Comparison of ENCODE assay signal across 30 cellular contexts in genomic region chr2:3766824-3767223, GRCh38.
"Had no signal": no experiment of that assay in that cellular context is flagged by ENCODE, and none has a peak within 500 bp of the region (broad histone marks: within the 10 kb centered on the region; RNA-seq: fewer than 3 reads in every experiment).

No MANE protein-coding gene starts in this region.

- H3K27ac ChIP-seq: left lung, lower lobe of right lung, pancreas, prostate gland, skin epidermis, stomach, testis, thyroid gland, transverse colon, upper lobe of left lung had no signal

- H3K36me3 Mint-ChIP-seq: immature natural killer cell; naive B cell; natural killer cell; stimulated activated naive B cell treated with anti-CD40 and anti-IgM and Interleukin-4, amounts not matched to agents 10 μg/mL and 1 μg/mL and 100 μg/mL, for 72 hours had no signal

- H3K27me3 ChIP-seq: pancreas, testis, thyroid gland, transverse colon, upper lobe of left lung had no signal

- H3K4me1 Mint-ChIP-seq: immature natural killer cell; naive B cell; natural killer cell; nephron progenitor cell; stimulated activated naive B cell treated with anti-CD40 and anti-IgM and Interleukin-4, amounts not matched to agents 10 μg/mL and 1 μg/mL and 100 μg/mL, for 72 hours had no signal

- H3K4me3 Mint-ChIP-seq: immature natural killer cell; naive B cell; natural killer cell; nephron progenitor cell; stimulated activated naive B cell treated with anti-CD40 and anti-IgM and Interleukin-4, amounts not matched to agents 10 μg/mL and 1 μg/mL and 100 μg/mL, for 72 hours had no signal

- H3K4me3 ChIP-seq: left lung, lower lobe of right lung, pancreas, prostate gland, skin epidermis, stomach, testis, thyroid gland, transverse colon, upper lobe of left lung had no signal

- H3K9me3 ChIP-seq: left lung, lower lobe of right lung, pancreas, prostate gland, stomach, testis, thyroid gland, transverse colon, upper lobe of left lung had no signal

- DNase-seq: hypothalamus; immature natural killer cell; kidney; left colon; left lung; lower lobe of right lung; mammary epithelial cell; mesenchymal stem cell; naive B cell; natural killer cell; nephron progenitor cell; pancreas; posterior cingulate gyrus; retina; right cardiac atrium; stimulated activated CD4-positive, alpha-beta T cell treated with anti-CD3 and anti-CD28 coated beads, Interleukin-12 subunit alpha, Interleukin-12 subunit beta, amount 100 ng/mL, for 4 hours; stimulated activated CD4-positive, alpha-beta T cell treated with anti-CD3 and anti-CD28 coated beads, Interleukin-15, amount 100 ng/mL, for 24 hours; stimulated activated CD4-positive, alpha-beta T cell treated with anti-CD3 and anti-CD28 coated beads, Interleukin-2, amount 100 ng/mL, for 24 hours; stimulated activated CD4-positive, alpha-beta T cell treated with anti-CD3 and anti-CD28 coated beads, Interleukin-4, amount 100 ng/mL, for 1 hour; stimulated activated naive B cell treated with anti-CD40 and anti-IgM and Interleukin-4, amounts not matched to agents 10 μg/mL and 1 μg/mL and 100 μg/mL, for 72 hours; stimulated activated naive CD8-positive, alpha-beta T cell treated with anti-CD3 and anti-CD28 coated beads, Interleukin-15, Interleukin-2, amounts not matched to agents 100 U/mL and 50 U/mL, for 24 hours; stomach; testis; thyroid gland; transverse colon; upper lobe of left lung had no signal

- H3K9me3 Mint-ChIP-seq: immature natural killer cell, natural killer cell had no signal

- H3K4me1 ChIP-seq: left lung, lower lobe of right lung, pancreas, prostate gland, stomach, testis, thyroid gland, transverse colon, upper lobe of left lung had no signal

- H3K36me3 ChIP-seq: left lung, lower lobe of right lung, pancreas, prostate gland, stomach, thyroid gland, transverse colon, upper lobe of left lung had no signal

- ATAC-seq: left colon; left lung; lower lobe of right lung; natural killer cell; pancreas; right cardiac atrium; sciatic nerve; stimulated activated naive B cell treated with anti-CD40 and anti-IgM and Interleukin-4, amounts not matched to agents 10 μg/mL and 1 μg/mL and 100 μg/mL, for 72 hours; stimulated activated naive CD8-positive, alpha-beta T cell treated with anti-CD3 and anti-CD28 coated beads, Interleukin-15, Interleukin-2, amounts not matched to agents 100 U/mL and 50 U/mL, for 24 hours had no signal

- H3K27ac Mint-ChIP-seq: immature natural killer cell; naive B cell; natural killer cell; nephron progenitor cell; stimulated activated naive B cell treated with anti-CD40 and anti-IgM and Interleukin-4, amounts not matched to agents 10 μg/mL and 1 μg/mL and 100 μg/mL, for 72 hours had no signal

- FAIRE-seq: islet of Langerhans, kidney, pancreas had no signal
